ENCODE assay signal across 1 cellular context in genomic region chr1:14952626-14953314, GRCh38.
TF ChIP-seq lines count a peak whose summit lies in the region.

No MANE protein-coding gene starts in this region.

TF ChIP-seq in H1, 55 proteins besides CTCF, POLR2A, EP300 and RAD21:
- TF ChIP-seq GTF2F1 (IDR thresholded peaks at IDR 0.05; ENCODE audit: borderline replicate concordance, low read depth, low read length) (no peak), CHD1 (IDR thresholded peaks at IDR 0.05; ENCODE audit: low read depth, low read length) (no peak), POU5F1 (IDR thresholded peaks at IDR 0.05; ENCODE audit: low read depth, low read length) (no peak), BRCA1 (IDR thresholded peaks at IDR 0.05; ENCODE audit: low read depth, low read length) (no peak)
TF ChIP-seq in H1: peak in this region for 0.
